Comparison of ENCODE assay signal across 24 cellular contexts in genomic region chr14:103286460-103286859, GRCh38.
"Had no signal": no experiment of that assay in that cellular context is flagged by ENCODE, and none has a peak within 500 bp of the region (broad histone marks: within the 10 kb centered on the region; RNA-seq: fewer than 3 reads in every experiment).

No MANE protein-coding gene starts in this region.

- H3K4me3 ChIP-seq: dorsolateral prefrontal cortex, gastrocnemius medialis, lung, ovary, smooth muscle cell, testis, tibial artery had no signal

- H3K4me1 Mint-ChIP-seq: memory B cell, natural killer cell had no signal

- H3K27me3 ChIP-seq: ovary, testis had no signal

- H3K4me2 ChIP-seq: smooth muscle cell had no signal

- FAIRE-seq: colon, keratinocyte had no signal

- H3K4me1 ChIP-seq: testis, tibial artery had no signal

- ATAC-seq: gastrocnemius medialis, left lobe of liver, natural killer cell, sciatic nerve had no signal

- H3K4me3 Mint-ChIP-seq: memory B cell, natural killer cell, type B pancreatic cell had no signal

- H3K27ac ChIP-seq: dorsolateral prefrontal cortex, gastrocnemius medialis, ovary, testis, tibial artery had no signal

- H3K9me3 ChIP-seq: gastrocnemius medialis, ovary, testis, tibial artery had no signal

- H3K27ac Mint-ChIP-seq: memory B cell, natural killer cell, type B pancreatic cell had no signal

- DNase-seq: effector CD4-positive, alpha-beta T cell; gastrocnemius medialis; natural killer cell; occipital lobe; ovary; posterior cingulate gyrus; retina; stimulated activated CD4-positive, alpha-beta T cell treated with anti-CD3 and anti-CD28 coated beads, Interleukin-12 subunit alpha, Interleukin-12 subunit beta, amount 100 ng/mL, for 4 hours; stimulated activated CD4-positive, alpha-beta T cell treated with anti-CD3 and anti-CD28 coated beads, Interleukin-1b, Interleukin-23, amount 100 ng/mL, for 48 hours; stimulated activated CD4-positive, alpha-beta T cell treated with anti-CD3 and anti-CD28 coated beads, Interleukin-4, amount 100 ng/mL, for 1 hour; stimulated activated CD8-positive, alpha-beta memory T cell treated with anti-CD3 and anti-CD28 coated beads, Interleukin-4, amount 100 ng/mL, for 48 hours; stimulated activated naive CD4-positive, alpha-beta T cell; substantia nigra; testis; tibial artery had no signal

- H3K9me3 Mint-ChIP-seq: memory B cell, natural killer cell, type B pancreatic cell had no signal

- H3K36me3 ChIP-seq: gastrocnemius medialis, ovary, tibial artery had no signal
